In genomic region chr14:64421166-64421565, GRCh38 we compare ENCODE assay signal across 13 cellular contexts. TPM values are rescaled to one million over a fixed set of nuclear protein-coding genes. Genes with fewer than 3 reads are reported as not detected.
DNase-seq lines count a peak whose midpoint lies in the region; ATAC-seq, FAIRE-seq and TF ChIP-seq lines count a peak whose summit lies in the region.
"Had no signal": no experiment of that assay in that cellular context is flagged by ENCODE, and none has a peak within 500 bp of the region (broad histone marks: within the 10 kb centered on the region; RNA-seq: fewer than 3 reads in every experiment).

No MANE protein-coding gene starts in this region.

- no peak for TF ChIP-seq CTCF in foreskin fibroblast (IDR thresholded peaks at IDR 0.05; ENCODE audit: low read depth, low read length)

- peaks cover 75% of the 10 kb centered on the region for H3K36me3 Mint-ChIP-seq in T-helper 2 cell treated with Interferon-gamma antibody and Interleukin-4, amounts not matched to agents 5 μg/mL and 100 μg/mL, for 36 hours (ENCODE audit: low read depth)
- peaks cover 49% of the 10 kb centered on the region for H3K36me3 Mint-ChIP-seq in activated T-helper 1 cell treated with anti-CD3 and anti-CD28 coated beads, Interleukin-12 subunit alpha, Interleukin-12 subunit beta, Interleukin-2, Interleukin-4 antibody, amounts not matched to agents 30 ng/mL and 10 ng/mL and 1 ng/mL, durations not matched to agents 14 hours and 24 hours and 36 hours (ENCODE audit: low read depth)

- no peak for TF ChIP-seq POLR2A in GM12892 (IDR thresholded peaks at IDR 0.05; ENCODE audit: low read depth, low read length)

- no peak overlapping the region for H3K4me3 Mint-ChIP-seq in T-helper 2 cell treated with Interferon-gamma antibody and Interleukin-4, amounts not matched to agents 5 μg/mL and 100 μg/mL, for 36 hours
- H3K4me3 Mint-ChIP-seq in activated T-helper 1 cell treated with anti-CD3 and anti-CD28 coated beads, Interleukin-12 subunit alpha, Interleukin-12 subunit beta, Interleukin-2, Interleukin-4 antibody, amounts not matched to agents 30 ng/mL and 10 ng/mL and 1 ng/mL, durations not matched to agents 14 hours and 24 hours and 36 hours: no peak overlapping the region
- H3K4me3 Mint-ChIP-seq: activated CD4-positive, alpha-beta T cell treated with anti-CD3 and anti-CD28 coated beads, Interleukin-2, amount 10 ng/mL, durations not matched to agents 24 days and 14 days had no signal

- no peak for DNase-seq in T-helper 2 cell treated with Interferon-gamma antibody and Interleukin-4, amounts not matched to agents 5 μg/mL and 100 μg/mL, for 36 hours (ENCODE audit: low spot score)
- no peak for DNase-seq in T-helper 2 cell
- DNase-seq in activated T-helper 1 cell treated with anti-CD3 and anti-CD28 coated beads, Interleukin-12 subunit alpha, Interleukin-12 subunit beta, Interleukin-2, Interleukin-4 antibody, amounts not matched to agents 30 ng/mL and 10 ng/mL and 1 ng/mL, durations not matched to agents 14 hours and 24 hours and 36 hours (ENCODE audit: low spot score): no peak
- peak; percentile 77 to 87 for DNase-seq in foreskin fibroblast
- peak; percentile 52 for DNase-seq in stromal cell of bone marrow (ENCODE audit: low read depth)
- DNase-seq in GM12892 (ENCODE audit: insufficient read length): no peak
- DNase-seq in NCI-H128 (lab: John Stamatoyannopoulos, UW; ENCODE audit: unreplicated experiment): no peak
- DNase-seq: activated CD4-positive, alpha-beta T cell treated with anti-CD3 and anti-CD28 coated beads, Interleukin-2, amount 10 ng/mL, durations not matched to agents 24 days and 14 days; erythroblast; GF-D8; NCI-H1694 had no signal

- H3K4me1 Mint-ChIP-seq in T-helper 2 cell treated with Interferon-gamma antibody and Interleukin-4, amounts not matched to agents 5 μg/mL and 100 μg/mL, for 36 hours (ENCODE audit: low read depth): peaks cover 37% of the 10 kb centered on the region
- peaks cover 16% of the 10 kb centered on the region for H3K4me1 Mint-ChIP-seq in activated T-helper 1 cell treated with anti-CD3 and anti-CD28 coated beads, Interleukin-12 subunit alpha, Interleukin-12 subunit beta, Interleukin-2, Interleukin-4 antibody, amounts not matched to agents 30 ng/mL and 10 ng/mL and 1 ng/mL, durations not matched to agents 14 hours and 24 hours and 36 hours (ENCODE audit: low read depth)

- H3K4me3 ChIP-seq in foreskin fibroblast (ENCODE audit: low read depth in 1 of 2, low read length in 2 of 2): no peak overlapping the region

- intact Hi-C loops in activated T-helper 1 cell treated with anti-CD3 and anti-CD28 coated beads, Interleukin-12 subunit alpha, Interleukin-12 subunit beta, Interleukin-2, Interleukin-4 antibody, amounts not matched to agents 30 ng/mL and 10 ng/mL and 1 ng/mL, durations not matched to agents 14 hours and 24 hours and 36 hours (cut with micrococcal nuclease): no loop called here

- no peaks in the 10 kb centered on the region for H3K9me3 Mint-ChIP-seq in T-helper 2 cell treated with Interferon-gamma antibody and Interleukin-4, amounts not matched to agents 5 μg/mL and 100 μg/mL, for 36 hours
- no peaks in the 10 kb centered on the region for H3K9me3 Mint-ChIP-seq in activated T-helper 1 cell treated with anti-CD3 and anti-CD28 coated beads, Interleukin-12 subunit alpha, Interleukin-12 subunit beta, Interleukin-2, Interleukin-4 antibody, amounts not matched to agents 30 ng/mL and 10 ng/mL and 1 ng/mL, durations not matched to agents 14 hours and 24 hours and 36 hours
- H3K9me3 Mint-ChIP-seq: activated CD4-positive, alpha-beta T cell treated with anti-CD3 and anti-CD28 coated beads, Interleukin-2, amount 10 ng/mL, durations not matched to agents 24 days and 14 days had no signal

- H3K27ac Mint-ChIP-seq in T-helper 2 cell treated with Interferon-gamma antibody and Interleukin-4, amounts not matched to agents 5 μg/mL and 100 μg/mL, for 36 hours: peak overlapping the region; percentile 15
- H3K27ac Mint-ChIP-seq in activated T-helper 1 cell treated with anti-CD3 and anti-CD28 coated beads, Interleukin-12 subunit alpha, Interleukin-12 subunit beta, Interleukin-2, Interleukin-4 antibody, amounts not matched to agents 30 ng/mL and 10 ng/mL and 1 ng/mL, durations not matched to agents 14 hours and 24 hours and 36 hours: peak overlapping the region; percentile 65
- H3K27ac Mint-ChIP-seq: activated CD4-positive, alpha-beta T cell treated with anti-CD3 and anti-CD28 coated beads, Interleukin-2, amount 10 ng/mL, durations not matched to agents 24 days and 14 days had no signal

- no peak for ATAC-seq in GM18868 (IDR thresholded peaks at IDR 0.05; ENCODE audit: unreplicated experiment)
- ATAC-seq: Right ventricle myocardium inferior had no signal

- H3K27me3 Mint-ChIP-seq in T-helper 2 cell treated with Interferon-gamma antibody and Interleukin-4, amounts not matched to agents 5 μg/mL and 100 μg/mL, for 36 hours (ENCODE audit: low read depth): no peaks in the 10 kb centered on the region
- H3K27me3 Mint-ChIP-seq in activated T-helper 1 cell treated with anti-CD3 and anti-CD28 coated beads, Interleukin-12 subunit alpha, Interleukin-12 subunit beta, Interleukin-2, Interleukin-4 antibody, amounts not matched to agents 30 ng/mL and 10 ng/mL and 1 ng/mL, durations not matched to agents 14 hours and 24 hours and 36 hours (ENCODE audit: insufficient read depth): no peaks in the 10 kb centered on the region
- H3K27me3 Mint-ChIP-seq: activated CD4-positive, alpha-beta T cell treated with anti-CD3 and anti-CD28 coated beads, Interleukin-2, amount 10 ng/mL, durations not matched to agents 24 days and 14 days had no signal

- no peak for FAIRE-seq in GM12892 (lab: Jason Lieb, UNC)

RNA-seq across cellular contexts. Expression of gene MTHFD1, which starts 33.0 kb away (rescaled TPM):
- 241 and 244 TPM in 2 replicates for total RNA-seq in activated T-helper 1 cell treated with anti-CD3 and anti-CD28 coated beads, Interleukin-12 subunit alpha, Interleukin-12 subunit beta, Interleukin-2, Interleukin-4 antibody, amounts not matched to agents 30 ng/mL and 10 ng/mL and 1 ng/mL, durations not matched to agents 14 hours and 24 hours and 36 hours
- polyA plus RNA-seq in GM12892 (2012; ENCODE audit: missing spikeins): 165 TPM

RNA-seq across cellular contexts. Expression of gene AKAP5, which starts 44.1 kb away (rescaled TPM):
- 1.1 and 1.5 TPM in 2 replicates for total RNA-seq in activated T-helper 1 cell treated with anti-CD3 and anti-CD28 coated beads, Interleukin-12 subunit alpha, Interleukin-12 subunit beta, Interleukin-2, Interleukin-4 antibody, amounts not matched to agents 30 ng/mL and 10 ng/mL and 1 ng/mL, durations not matched to agents 14 hours and 24 hours and 36 hours
- polyA plus RNA-seq in GM12892 (2012; ENCODE audit: missing spikeins): 3.4 TPM

Comparison
In these comparisons a context has a peak if more than half of its experiments do, and no peak if none do; other contexts are left out.
1. DNase-seq: peak in foreskin fibroblast (2 of 2) and stromal cell of bone marrow (single experiment); none in T-helper 2 cell treated with Interferon-gamma antibody and Interleukin-4, amounts not matched to agents 5 μg/mL and 100 μg/mL, for 36 hours (single experiment), T-helper 2 cell (0 of 5), activated T-helper 1 cell treated with anti-CD3 and anti-CD28 coated beads, Interleukin-12 subunit alpha, Interleukin-12 subunit beta, Interleukin-2, Interleukin-4 antibody, amounts not matched to agents 30 ng/mL and 10 ng/mL and 1 ng/mL, durations not matched to agents 14 hours and 24 hours and 36 hours (single experiment), GM12892 (single experiment) and NCI-H128 (single experiment).